Comparison of ENCODE assay signal across 16 cellular contexts in the genomic region with DNA sequence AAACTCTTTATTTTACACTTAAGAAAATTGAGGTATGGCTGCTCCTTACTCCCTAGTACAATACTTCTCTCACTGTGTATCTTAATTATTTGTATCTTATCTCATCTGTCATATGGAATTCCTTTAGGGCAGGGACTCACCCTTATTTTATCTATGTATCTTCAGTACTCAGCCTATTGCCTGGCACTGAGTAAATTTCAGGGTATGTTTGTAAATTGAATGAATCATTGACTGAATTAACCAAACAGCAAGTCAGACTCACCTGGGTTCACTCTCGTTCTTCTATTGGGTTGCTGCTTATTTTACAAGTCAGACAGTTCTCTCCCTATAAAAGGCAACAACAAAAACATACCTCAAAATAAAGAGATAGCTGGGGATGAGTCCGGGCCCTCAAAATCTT.
"Had no signal": no experiment of that assay in that cellular context is flagged by ENCODE, and none has a peak within 500 bp of the region (broad histone marks: within the 10 kb centered on the region; RNA-seq: fewer than 3 reads in every experiment).

No MANE protein-coding gene starts in this region.

- H2AFZ ChIP-seq: neural progenitor cell had no signal

- ATAC-seq: activated CD4-positive, CD25-positive, alpha-beta regulatory T cell treated with anti-CD3 and anti-CD28 coated beads, Interleukin-2, amount 50 U/mL, for 24 hours; effector memory CD8-positive, alpha-beta T cell; gastroesophageal sphincter; left lobe of liver; psoas muscle had no signal

- H3K27me3 ChIP-seq: gastroesophageal sphincter, neural progenitor cell, right lobe of liver, spleen, stomach had no signal

- H3K9ac ChIP-seq: neural progenitor cell had no signal

- H3K4me2 ChIP-seq: neural progenitor cell had no signal

- H3K27ac ChIP-seq: gastroesophageal sphincter, neural progenitor cell, psoas muscle, right lobe of liver, spleen, thoracic aorta had no signal

- DNase-seq: activated naive CD4-positive, alpha-beta T cell; aorta; dermis blood vessel endothelial cell; effector memory CD8-positive, alpha-beta T cell; mammary epithelial cell; naive B cell; psoas muscle; right lobe of liver; spleen; stomach; T-helper 9 cell had no signal

- H3K36me3 ChIP-seq: gastroesophageal sphincter, neural progenitor cell, right lobe of liver, spleen, stomach, thoracic aorta had no signal

- H3K4me3 ChIP-seq: gastroesophageal sphincter, neural progenitor cell, psoas muscle, right lobe of liver, spleen, stomach, thoracic aorta had no signal

- H3K9me3 ChIP-seq: gastroesophageal sphincter, psoas muscle, right lobe of liver, spleen, stomach, thoracic aorta had no signal
